Comparison of ENCODE assay signal across 15 cellular contexts in genomic region chr15:59159210-59159609, GRCh38. TPM values are rescaled to one million over a fixed set of nuclear protein-coding genes. Genes with fewer than 3 reads are reported as not detected.
DNase-seq lines count a peak whose midpoint lies in the region; ATAC-seq and TF ChIP-seq lines count a peak whose summit lies in the region.
"Had no signal": no experiment of that assay in that cellular context is flagged by ENCODE, and none has a peak within 500 bp of the region (broad histone marks: within the 10 kb centered on the region; RNA-seq: fewer than 3 reads in every experiment).

No MANE protein-coding gene starts in this region.

- peaks cover 13 to 73% (median 69%) of the 10 kb centered on the region in 3 experiments for H3K36me3 Mint-ChIP-seq in H9 (ENCODE audit: insufficient read depth in 1 of 3, low read depth in 3 of 3)
- H3K36me3 Mint-ChIP-seq: T-cell had no signal

- no peak overlapping the region for H3K14ac ChIP-seq in H9 (ENCODE audit: insufficient read depth, low read length)

- H3K23me2 ChIP-seq in H9 (ENCODE audit: insufficient read length, low read depth, low read length, poor library complexity, severe bottlenecking): no peaks in the 10 kb centered on the region

- H3K79me2 ChIP-seq in H9 (ENCODE audit: insufficient read depth, low read length): no peaks in the 10 kb centered on the region

- H3K4me2 ChIP-seq in H9 (ENCODE audit: insufficient read depth, insufficient read length, low read length): no peak overlapping the region
- H3K4me2 ChIP-seq: GM23338 had no signal

- H4K5ac ChIP-seq in H9 (ENCODE audit: insufficient read length, low read depth, low read length): no peak overlapping the region

- no peak overlapping the region for H3K23ac ChIP-seq in H9 (ENCODE audit: insufficient read length, low read depth, low read length)

- no peaks in the 10 kb centered on the region for H3K27me3 Mint-ChIP-seq in H9 (ENCODE audit: low read depth)
- H3K27me3 Mint-ChIP-seq: T-cell had no signal

- no peak for TF ChIP-seq CTCF in H9 (conservative IDR thresholded peaks at IDR 0.05)
- TF ChIP-seq CTCF in thyroid gland (IDR thresholded peaks at IDR 0.05): no peak

- H3K4ac ChIP-seq in H9 (ENCODE audit: low read depth, low read length): no peak overlapping the region

- H3K9me3 ChIP-seq in H9 (ENCODE audit: control insufficient read depth, low read depth, low read length) (no peaks in the 10 kb centered on the region), esophagus (ENCODE audit: control insufficient read depth in 2 of 2, insufficient read depth in 1 of 2, low read depth in 1 of 2, low read length in 1 of 2) (no peaks in the 10 kb centered on the region), thyroid gland (no peaks in the 10 kb centered on the region)
- H3K9me3 ChIP-seq: Peyer's patch had no signal

- H3K18ac ChIP-seq in H9 (ENCODE audit: insufficient read length, low read depth, low read length): no peak overlapping the region

- no peaks in the 10 kb centered on the region for H3K79me1 ChIP-seq in H9 (ENCODE audit: insufficient read depth, low read depth, low read length, poor library complexity, severe bottlenecking)

- H2AFZ ChIP-seq in H9 (ENCODE audit: low read length): no peak overlapping the region
- H2AFZ ChIP-seq: GM23338 had no signal

- H3K27me3 ChIP-seq in H9 (ENCODE audit: insufficient read depth, low read length) (no peaks in the 10 kb centered on the region), esophagus (ENCODE audit: control insufficient read depth in 1 of 2, insufficient read depth in 2 of 2, low read length in 2 of 2) (no peaks in the 10 kb centered on the region), thyroid gland (no peaks in the 10 kb centered on the region)
- H3K27me3 ChIP-seq: Peyer's patch had no signal

- intact Hi-C loops in thyroid gland (cut with DNase I): no loop called here
- intact Hi-C loops in left cardiac atrium (cut with DNase I): loop anchor here in 1 of 2 donors (10.0 kb wide), 1 partner anchor 336 kb away; no protein-coding TSS in a partner anchor
- intact Hi-C loops in sciatic nerve (cut with DNase I): no loop called here

- H3K56ac ChIP-seq in H9 (ENCODE audit: insufficient read length, low read depth, low read length): no peak overlapping the region

- no peaks in the 10 kb centered on the region for H3K9me3 Mint-ChIP-seq in H9
- H3K9me3 Mint-ChIP-seq: GM23338, T-cell had no signal

- H2BK15ac ChIP-seq in H9 (ENCODE audit: low read depth, low read length): no peak overlapping the region

- H3K9ac ChIP-seq in H9 (ENCODE audit: extremely low read depth, insufficient read length, low read length): no peak overlapping the region

- no peak overlapping the region for H2BK20ac ChIP-seq in H9 (ENCODE audit: low read depth, low read length, poor library complexity, severe bottlenecking)

- no peak overlapping the region for H2AK5ac ChIP-seq in H9 (ENCODE audit: insufficient read length, low read length)

- peak overlapping the region in 2 of 3 experiments; percentile 45 to 52; a peak in 1 of 7 replicates for H3K27ac Mint-ChIP-seq in H9
- H3K27ac Mint-ChIP-seq: GM23338, T-cell had no signal

- H3K4me3 ChIP-seq in esophagus (ENCODE audit: low read depth in 1 of 2, low read length in 2 of 2): no peak overlapping the region
- no peak overlapping the region for H3K4me3 ChIP-seq in thyroid gland (replicated peaks in 1 of 3)
- H3K4me3 ChIP-seq: GM23338, Peyer's patch, SK-N-MC had no signal

- H2BK5ac ChIP-seq in H9 (ENCODE audit: insufficient read length, low read length): no peak overlapping the region

- H3K27ac ChIP-seq in H9 (ENCODE audit: insufficient read length, low read depth, low read length) (no peak overlapping the region), esophagus (ENCODE audit: low read depth in 2 of 2, low read length in 1 of 2) (peak overlapping the region; percentile 18 to 75), thyroid gland (peak overlapping the region; percentile 78 to 95 (median 82))
- H3K27ac ChIP-seq: Peyer's patch, SK-N-MC had no signal

- H4K8ac ChIP-seq in H9 (replicated peaks; ENCODE audit: insufficient read length, low read depth, low read length): no peak overlapping the region

- no peak for ATAC-seq in HG03139 (IDR thresholded peaks at IDR 0.05; ENCODE audit: unreplicated experiment)
- ATAC-seq in left cardiac atrium: no peak
- ATAC-seq in sciatic nerve: no peak
- ATAC-seq: GM23338, HCT116, T-cell had no signal

- no peak for DNase-seq in H9
- peak; percentile 13 for DNase-seq in NOMO-1 treated with dmso at 0.1 percent for 144 hours (lab: John Stamatoyannopoulos, UW; ENCODE audit: unreplicated experiment)
- no peak for DNase-seq in thyroid gland
- DNase-seq in left cardiac atrium: no peak
- no peak for DNase-seq in sciatic nerve (ENCODE audit: low spot score)
- DNase-seq: ACHN, MV-4-11, NCI-H524 treated with DMSO at 0.1 percent for 48 hours, T-cell had no signal

- H3K36me3 ChIP-seq in esophagus (ENCODE audit: control insufficient read depth in 2 of 2, insufficient read depth in 2 of 2, low read length in 1 of 2) (peaks cover 2 to 10% of the 10 kb centered on the region in 2 donors), thyroid gland (peaks cover 3 to 10% of the 10 kb centered on the region in 2 donors)

- H3K4me1 Mint-ChIP-seq in H9: peaks cover 2 to 4% of the 10 kb centered on the region in 2 experiments; a peak in 2 of 4 replicates
- H3K4me1 Mint-ChIP-seq: T-cell had no signal

- H4K91ac ChIP-seq in H9 (ENCODE audit: insufficient read length, low read depth, low read length): no peak overlapping the region

- no peak for TF ChIP-seq POLR2A in thyroid gland (IDR thresholded peaks at IDR 0.05)

- no peak overlapping the region for H2BK120ac ChIP-seq in H9 (ENCODE audit: low read depth, low read length, poor library complexity, severe bottlenecking)

- H2BK12ac ChIP-seq in H9 (ENCODE audit: insufficient read length, low read depth, low read length): no peak overlapping the region

- no peak overlapping the region for H3K4me3 Mint-ChIP-seq in H9
- H3K4me3 Mint-ChIP-seq: GM23338, T-cell had no signal

- WGBS in H9 (ENCODE audit: extremely low coverage, insufficient read length, low lambda C conversion rate): no CpG with 5 or more reads among the region's 9 CpGs
- 87 to 89% methylated on average over 9 of the region's 9 CpGs for WGBS in esophagus, 2 donors
- WGBS in thyroid gland, 2 donors: 85 to 87% methylated on average over 9 of the region's 9 CpGs

- H3K4me1 ChIP-seq in H9 (ENCODE audit: insufficient read depth, low read length) (no peaks in the 10 kb centered on the region), esophagus (ENCODE audit: control insufficient read depth in 2 of 2, insufficient read depth in 2 of 2, low read length in 1 of 2) (peaks cover 0 to 3% of the 10 kb centered on the region in 2 donors), thyroid gland (peaks cover 14 to 27% of the 10 kb centered on the region in 2 donors)
- H3K4me1 ChIP-seq: Peyer's patch had no signal

- H4K20me1 ChIP-seq in H9 (ENCODE audit: control insufficient read depth, insufficient read depth, insufficient read length): no peaks in the 10 kb centered on the region

- no peak overlapping the region for H3T11ph ChIP-seq in H9 (ENCODE audit: low read length)

RNA-seq across cellular contexts. Expression of gene LDHAL6B, which starts 47.4 kb away (rescaled TPM):
- total RNA-seq in H9 (2021) (not detected in 2 replicates), thyroid gland (under 1 TPM in 1 of 4 donors, not detected in 3; 0.27 TPM), left cardiac atrium (not detected), sciatic nerve (not detected)
- not detected for polyA plus RNA-seq in esophagus
- total RNA-seq: GM23338, Peyer's patch, T-cell had no signal
- polyA plus RNA-seq: GM23338 had no signal

RNA-seq across cellular contexts. Expression of gene CCNB2, which starts 54.3 kb away (rescaled TPM):
- total RNA-seq in H9 (2021) (119 and 122 TPM in 2 replicates), thyroid gland (1 to 10 TPM; 1.1 to 2.1 (median 1.7) TPM), left cardiac atrium (under 1 TPM; 0.55 to 0.94 TPM), sciatic nerve (0.80 TPM)
- 10 to 100 TPM in 1 of 2 donors, 1 to 10 TPM in 1; 5.9 to 19.3 TPM for polyA plus RNA-seq in esophagus

Comparison
In these comparisons a context has a peak if more than half of its experiments do, and no peak if none do; other contexts are left out.
1. RNA of gene CCNB2, which starts 54.3 kb away (total RNA-seq): 119 to 122 TPM in H9; 1.1 to 2.1 TPM in thyroid gland, 0.55 to 0.94 TPM in left cardiac atrium and 0.80 TPM in sciatic nerve (single experiment); every median in the first group is over 10 times any median in the second.